Comparison of ENCODE assay signal across 8 cellular contexts in the genomic region with DNA sequence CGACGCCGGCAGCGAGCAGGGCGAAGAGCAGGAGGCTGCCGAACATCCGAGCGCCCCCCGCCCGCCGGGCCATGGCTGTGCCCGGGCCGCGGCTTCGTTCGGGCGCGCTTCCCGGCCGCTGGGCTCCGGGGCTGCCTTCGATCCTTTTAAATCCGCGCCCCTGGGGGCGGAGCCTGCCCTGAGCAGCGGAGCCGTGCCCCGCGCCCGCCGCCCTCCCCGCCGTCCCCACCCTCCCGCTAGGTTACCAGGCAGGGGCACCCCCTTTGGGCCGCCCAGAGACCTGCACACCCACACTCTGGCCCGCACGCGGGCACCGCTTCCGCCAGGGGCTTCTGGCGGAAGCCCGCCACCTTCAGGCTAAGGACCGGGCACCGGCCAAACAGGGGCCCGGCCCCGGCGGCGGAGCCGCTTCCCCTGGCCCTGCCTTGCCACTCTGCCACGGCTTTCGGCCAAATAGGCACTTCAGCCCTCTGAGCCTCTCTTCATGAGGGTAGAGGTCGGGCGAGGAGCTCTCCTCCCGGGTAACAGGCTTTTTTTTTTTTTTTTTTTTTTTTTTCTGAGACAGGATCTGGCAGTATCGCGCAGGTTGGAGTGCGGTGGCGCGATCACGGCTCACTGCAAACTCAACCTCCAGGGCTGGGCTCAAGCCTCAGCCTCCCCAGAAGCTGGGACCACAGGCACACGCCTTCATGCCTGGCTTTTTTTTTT. TPM values are rescaled to one million over a fixed set of nuclear protein-coding genes. Genes with fewer than 3 reads are reported as not detected.
A peak's percentile ranks its signal among the peaks of the same experiment; 100 is the strongest.
DNase-seq lines count a peak whose midpoint lies in the region; ATAC-seq, FAIRE-seq and TF ChIP-seq lines count a peak whose summit lies in the region.

TSS of gene NMB (minus strand) at position 120 of the 708 bp plus-strand sequence. CDS start at position 73, 47 bp downstream.

- H3K4me3 ChIP-seq in A549 = peak within 1 kb of the TSS; percentile 47
- H3K4me3 ChIP-seq in mammary epithelial cell (replicated peaks in 1 of 3; ENCODE audit: insufficient read depth in 1 of 3, low read depth in 2 of 3, low read length in 3 of 3) = peak within 1 kb of the TSS; percentile 40 to 57 (median 56)

- peak; percentile 38 to 73 for TF ChIP-seq RAD21 in A549 (conservative IDR thresholded peaks at IDR 0.05 in 1 of 2, IDR thresholded peaks at IDR 0.05 in 1 of 2)

- 0 out of 2 replicates have a peak, but pooled peaks cover 2% of the 10 kb centered on the region for H3K36me3 Mint-ChIP-seq in WTC11

- CTCF ChIA-PET in A549 (lab: Yijun Ruan, JAX) = interaction anchor here (0.6 to 8.6 kb wide), 42 partner anchors 10 to 899 kb away, joined by 3 to 85 read pairs (median 4); partner anchors contain the start of gene SEC11A
- CTCF ChIA-PET in WTC11 (lab: Charles Lee) = interaction anchor here (0.6 to 7.5 kb wide), 26 partner anchors 10 to 623 kb away, joined by 3 to 63 read pairs (median 5); partner anchors contain the start of genes SEC11A and ZSCAN2
- CTCF ChIA-PET in mammary epithelial cell (lab: Charles Lee; ENCODE audit: low non-redundant PET) = no interaction called here

- no peaks in the 10 kb centered on the region for H3K27me3 ChIP-seq in mammary epithelial cell (ENCODE audit: insufficient read depth, low read length)

- H3K9me3 Mint-ChIP-seq in WTC11 = no peaks in the 10 kb centered on the region

- DNase-seq in A549 (ENCODE audit: low read depth in 1 of 2, low spot score in 1 of 2) (peak; percentile 89 to 99), NCI-H2171 (lab: John Stamatoyannopoulos, UW) (peak; percentile 87), WTC11 (ENCODE audit: low spot score) (peak; percentile 91), mammary epithelial cell (peak; percentile 54), inferior parietal cortex (ENCODE audit: extremely low spot score) (peak; percentile 42)
- peak; percentile 67 to 77 for DNase-seq in stimulated activated CD4-positive, alpha-beta T cell treated with anti-CD3 and anti-CD28 coated beads, Interleukin-12 subunit alpha, Interleukin-12 subunit beta, amount 100 ng/mL, for 24 hours (ENCODE audit: low read depth in 2 of 2)

- H3K4me3 Mint-ChIP-seq in WTC11 = peak within 1 kb of the TSS; percentile 77

- peak within 1 kb of the TSS; percentile 25 for H3K9ac ChIP-seq in mammary epithelial cell (ENCODE audit: insufficient read depth, low read length)

- H3K27me3 Mint-ChIP-seq in WTC11 (ENCODE audit: low read depth) = peaks cover 21% of the 10 kb centered on the region

- in situ Hi-C loops in mammary epithelial cell (cut with MboI; ENCODE audit: low sequenced_read_pairs in 2 of 2) = loop anchor here in 1 of 2 donors (10.0 kb wide), 2 partner anchors 87 to 267 kb away; partner anchors contain the start of gene ZNF592

- H3K36me3 ChIP-seq in mammary epithelial cell (ENCODE audit: insufficient read depth, low read length) = no peaks in the 10 kb centered on the region

- H3K4me1 ChIP-seq in A549 (peaks cover 29% of the 10 kb centered on the region), mammary epithelial cell (ENCODE audit: insufficient read depth, low read length) (peaks cover 16% of the 10 kb centered on the region)

- peak within 1 kb of the TSS; percentile 79 for H3K4me2 ChIP-seq in A549
- peak within 1 kb of the TSS; percentile 92 for H3K4me2 ChIP-seq in mammary epithelial cell (ENCODE audit: insufficient read depth, low read depth, low read length)

- TF ChIP-seq CTCF in A549 (IDR thresholded peaks at IDR 0.05) = peak; percentile 83
- TF ChIP-seq CTCF in WTC11 (IDR thresholded peaks at IDR 0.05) = peak; percentile 44; the same call in 1 of the 2 replicates
- peak; percentile 30 to 75 for TF ChIP-seq CTCF in mammary epithelial cell (conservative IDR thresholded peaks at IDR 0.05 in 1 of 2, IDR thresholded peaks at IDR 0.05 in 1 of 2; ENCODE audit: extremely low read depth in 1 of 2, insufficient read depth in 1 of 2, low read depth in 1 of 2, low read length in 2 of 2)

- TF ChIP-seq EP300 in A549 (IDR thresholded peaks at IDR 0.05) = no peak

- H2AFZ ChIP-seq in mammary epithelial cell (ENCODE audit: low read depth, low read length) = peak within 1 kb of the TSS; percentile 81

- peaks cover 35% of the 10 kb centered on the region for H3K4me1 Mint-ChIP-seq in WTC11

- H3K27ac ChIP-seq in A549 (peak within 1 kb of the TSS; percentile 83 to 88), mammary epithelial cell (ENCODE audit: insufficient read depth, low read depth, low read length) (peak within 1 kb of the TSS; percentile 30)

- FAIRE-seq in A549 (lab: Jason Lieb, UNC) = no peak

- dilution Hi-C loops in mammary epithelial cell (cut with HindIII; ENCODE audit: low sequenced_read_pairs) = no loop called here

- intact Hi-C loops in mammary epithelial cell (cut with micrococcal nuclease) = loop anchor here (1.0 kb wide), 1 partner anchor 70 kb away; no protein-coding TSS in a partner anchor

- peak; percentile 78 to 85 for ATAC-seq in A549
- peak; percentile 42 for ATAC-seq in GM18519 (IDR thresholded peaks at IDR 0.05; ENCODE audit: low FRiP score, unreplicated experiment)
- peak; percentile 55 for ATAC-seq in HG03045 (IDR thresholded peaks at IDR 0.05; ENCODE audit: unreplicated experiment)
- ATAC-seq in WTC11 = peak; percentile 73

- no TSS peak for BruUV-seq in mammary epithelial cell (replicated peaks; lab: Mats Ljungman, UMichigan)

- WGBS in A549 (ENCODE audit: missing lambda C conversion rate) = 1% methylated on average over 28 of the region's 61 CpGs
- 1% methylated on average over 16 of the region's 61 CpGs for WGBS in mammary epithelial cell (ENCODE audit: low coverage, missing lambda C conversion rate)

- POLR2A ChIA-PET in A549 (lab: Yijun Ruan, JAX) = interaction anchor here (0.6 to 2.2 kb wide), 15 partner anchors 17 to 384 kb away, joined by 3 to 27 read pairs (median 4); partner anchors contain the start of gene SEC11A
- POLR2A ChIA-PET in WTC11 (lab: Charles Lee) = interaction anchor here (0.6 to 1.9 kb wide), 5 partner anchors 11 to 165 kb away, joined by 3 to 10 read pairs (median 4); partner anchors contain the start of gene SEC11A

- peaks cover 9% of the 10 kb centered on the region for H3K79me2 ChIP-seq in mammary epithelial cell (ENCODE audit: insufficient read depth, low read length)

- 0 out of 2 replicates have a peak within 1 kb of the TSS, but pooled peaks have one; percentile 53 for H3K27ac Mint-ChIP-seq in WTC11

- H3K9me3 ChIP-seq in A549 = no peaks in the 10 kb centered on the region
- no peaks in the 10 kb centered on the region for H3K9me3 ChIP-seq in mammary epithelial cell (replicated peaks; ENCODE audit: insufficient read depth, low read length)

- TF ChIP-seq POLR2A in A549 (IDR thresholded peaks at IDR 0.05; ENCODE audit: low read length) = peak; percentile 26

- H4K20me1 ChIP-seq in mammary epithelial cell (ENCODE audit: insufficient read depth, low read length) = no peaks in the 10 kb centered on the region

TF ChIP-seq in A549, 52 proteins besides CTCF, POLR2A, EP300 and RAD21 (continues in another document):
- peak; percentile 81 for TF ChIP-seq SMC3 (IDR thresholded peaks at IDR 0.05)
- no peak for TF ChIP-seq RNF2 (IDR thresholded peaks at IDR 0.05; ENCODE audit: borderline replicate concordance, low read depth)
- no peak for TF ChIP-seq JUNB (IDR thresholded peaks at IDR 0.05)
- TF ChIP-seq HEYL (CRISPR knock-in tag; IDR thresholded peaks at IDR 0.05) = no peak
- TF ChIP-seq CHD2 (IDR thresholded peaks at IDR 0.05; ENCODE audit: low read length, partially characterized antibody) = peak; percentile 77
- peak; percentile 80; the same call in 1 of the 2 replicates for TF ChIP-seq MYC (IDR thresholded peaks at IDR 0.05; ENCODE audit: borderline replicate concordance, low read length)
- no peak; the same call in 1 of the 2 replicates for TF ChIP-seq NFE2L2 (conservative IDR thresholded peaks at IDR 0.05; ENCODE audit: low read length)
- TF ChIP-seq HOXB13 (CRISPR knock-in tag; IDR thresholded peaks at IDR 0.05; ENCODE audit: low read depth) = no peak
- no peak for TF ChIP-seq EHMT2 (IDR thresholded peaks at IDR 0.05; ENCODE audit: low read depth)
- no peak for TF ChIP-seq RFX5 (IDR thresholded peaks at IDR 0.05)

TF ChIP-seq in WTC11, 78 proteins besides CTCF, POLR2A, EP300 and RAD21 (continues in another document):
- TF ChIP-seq ZNF416 (CRISPR knock-in tag; IDR thresholded peaks at IDR 0.05) (peak; percentile 83; the same call in 1 of the 2 replicates), SP1 (CRISPR knock-in tag; conservative IDR thresholded peaks at IDR 0.05) (0 out of 2 replicates have a peak, but pooled peaks have one; percentile 6), AFF4 (CRISPR knock-in tag; IDR thresholded peaks at IDR 0.05; ENCODE audit: borderline replicate concordance) (no peak)

RNA-seq across cellular contexts. Expression of gene NMB, which starts in this region (rescaled TPM):
- polyA plus RNA-seq in A549 (2011; rRNA removed) (10.1 and 16.1 TPM in 2 replicates), A549 (2017; fragmentation: RNase III; extraction: RNeasy Plus Mini Kit Qiagen cat#74134 plus additional on column Dnase treatment) (13.2 to 22.4 TPM (median 18.5 TPM) in 3 replicates), mammary epithelial cell (4.0 TPM)
- polyA plus RNA-seq in A549 (2012; cell fraction: cytosol; rRNA removed) = 11.1 and 15.9 TPM in 2 replicates
- polyA plus RNA-seq in A549 (2012; cell fraction: nucleus; rRNA removed) = 9.6 and 10.3 TPM in 2 replicates
- polyA minus RNA-seq in A549 (2011; rRNA and poly(A)+ RNA removed) = 3.5 and 5.7 TPM in 2 replicates
- total RNA-seq in WTC11 (2021) (14.9 to 16.2 TPM (median 15.3 TPM) in 3 replicates), mammary epithelial cell (1 to 10 TPM; 1.0 to 3.7 TPM)
- not detected for polyA minus RNA-seq in mammary epithelial cell

Comparison
In these comparisons a context has a peak if more than half of its experiments do, and no peak if none do; other contexts are left out.
1. Peak in every context shown above with its lines: DNase-seq, ATAC-seq, H3K4me3 ChIP-seq and H3K27ac ChIP-seq.
2. DNase-seq: peak in every context shown above with its lines; median percentile 94 in A549; 91 in WTC11; 87 in NCI-H2171; 72 in stimulated activated CD4-positive, alpha-beta T cell treated with anti-CD3 and anti-CD28 coated beads, Interleukin-12 subunit alpha, Interleukin-12 subunit beta, amount 100 ng/mL, for 24 hours; 54 in mammary epithelial cell; 42 in inferior parietal cortex.